2 cellular contexts compared by ENCODE assay signal in the genomic region with DNA sequence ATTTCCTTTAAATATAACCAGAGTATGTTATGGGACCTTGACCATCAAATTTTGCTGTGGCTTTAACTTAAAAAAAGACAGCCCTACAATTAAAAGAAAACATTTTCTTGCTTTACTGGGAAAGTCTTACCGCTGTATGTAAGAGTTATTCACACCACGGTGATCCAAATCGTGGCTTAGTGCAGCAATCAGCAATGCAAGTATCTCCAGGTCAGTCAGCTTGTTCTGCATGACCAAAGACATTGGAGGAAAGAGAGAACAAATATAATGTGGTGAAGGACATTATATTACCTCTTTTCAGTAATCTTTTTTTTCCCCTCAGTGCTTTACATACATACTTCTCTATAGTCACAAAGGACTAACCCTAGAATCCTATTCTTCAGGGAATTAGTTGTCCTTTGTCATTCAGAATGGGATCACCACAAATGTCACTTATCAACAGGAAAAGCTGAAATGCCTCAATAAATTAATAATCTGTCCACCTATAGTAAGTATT.
TF ChIP-seq lines count a peak whose summit lies in the region.

No MANE protein-coding gene starts in this region.

TF ChIP-seq in GM23338, 12 proteins besides CTCF, POLR2A, EP300 and RAD21:
- no peak for TF ChIP-seq JUNB (IDR thresholded peaks at IDR 0.05; ENCODE audit: unreplicated experiment)
- TF ChIP-seq, protein P1, sequence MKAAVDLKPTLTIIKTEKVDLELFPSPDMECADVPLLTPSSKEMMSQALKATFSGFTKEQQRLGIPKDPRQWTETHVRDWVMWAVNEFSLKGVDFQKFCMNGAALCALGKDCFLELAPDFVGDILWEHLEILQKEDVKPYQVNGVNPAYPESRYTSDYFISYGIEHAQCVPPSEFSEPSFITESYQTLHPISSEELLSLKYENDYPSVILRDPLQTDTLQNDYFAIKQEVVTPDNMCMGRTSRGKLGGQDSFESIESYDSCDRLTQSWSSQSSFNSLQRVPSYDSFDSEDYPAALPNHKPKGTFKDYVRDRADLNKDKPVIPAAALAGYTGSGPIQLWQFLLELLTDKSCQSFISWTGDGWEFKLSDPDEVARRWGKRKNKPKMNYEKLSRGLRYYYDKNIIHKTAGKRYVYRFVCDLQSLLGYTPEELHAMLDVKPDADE (IDR thresholded peaks at IDR 0.05): no peak
- no peak for TF ChIP-seq ZNF114 (CRISPR knock-in tag; IDR thresholded peaks at IDR 0.05)

TF ChIP-seq in H1, 55 proteins besides CTCF, POLR2A, EP300 and RAD21:
- TF ChIP-seq YY1 (IDR thresholded peaks at IDR 0.05; ENCODE audit: low read depth, low read length) (no peak), CHD2 (IDR thresholded peaks at IDR 0.05; ENCODE audit: low read length) (no peak), TEAD4 (IDR thresholded peaks at IDR 0.05; ENCODE audit: low read depth, low read length) (no peak), HDAC6 (IDR thresholded peaks at IDR 0.05; ENCODE audit: low read depth, low read length) (no peak), SIX5 (IDR thresholded peaks at IDR 0.05; ENCODE audit: low read depth, low read length) (no peak), SIN3A (conservative IDR thresholded peaks at IDR 0.05 in 1 of 2, IDR thresholded peaks at IDR 0.05 in 1 of 2; ENCODE audit: low read depth in 1 of 2, low read length in 2 of 2) (no peak), RFX5 (IDR thresholded peaks at IDR 0.05; ENCODE audit: borderline replicate concordance, low read depth, low read length) (no peak), SP1 (IDR thresholded peaks at IDR 0.05; ENCODE audit: low read depth, low read length) (no peak), NRF1 (IDR thresholded peaks at IDR 0.05; ENCODE audit: low read depth, low read length) (no peak), KDM4A (IDR thresholded peaks at IDR 0.05; ENCODE audit: low read depth, low read length, severe bottlenecking) (no peak), TAF7 (optimal IDR thresholded peaks at IDR 0.05; ENCODE audit: borderline replicate concordance, low read depth, low read length) (no peak), RXRA (IDR thresholded peaks at IDR 0.05; ENCODE audit: insufficient read depth, low read depth, low read length) (no peak), RNF2 (IDR thresholded peaks at IDR 0.05; ENCODE audit: borderline replicate concordance, low read depth, low read length, missing control alignments, poor library complexity, severe bottlenecking) (no peak)
- TF ChIP-seq, protein P2, sequence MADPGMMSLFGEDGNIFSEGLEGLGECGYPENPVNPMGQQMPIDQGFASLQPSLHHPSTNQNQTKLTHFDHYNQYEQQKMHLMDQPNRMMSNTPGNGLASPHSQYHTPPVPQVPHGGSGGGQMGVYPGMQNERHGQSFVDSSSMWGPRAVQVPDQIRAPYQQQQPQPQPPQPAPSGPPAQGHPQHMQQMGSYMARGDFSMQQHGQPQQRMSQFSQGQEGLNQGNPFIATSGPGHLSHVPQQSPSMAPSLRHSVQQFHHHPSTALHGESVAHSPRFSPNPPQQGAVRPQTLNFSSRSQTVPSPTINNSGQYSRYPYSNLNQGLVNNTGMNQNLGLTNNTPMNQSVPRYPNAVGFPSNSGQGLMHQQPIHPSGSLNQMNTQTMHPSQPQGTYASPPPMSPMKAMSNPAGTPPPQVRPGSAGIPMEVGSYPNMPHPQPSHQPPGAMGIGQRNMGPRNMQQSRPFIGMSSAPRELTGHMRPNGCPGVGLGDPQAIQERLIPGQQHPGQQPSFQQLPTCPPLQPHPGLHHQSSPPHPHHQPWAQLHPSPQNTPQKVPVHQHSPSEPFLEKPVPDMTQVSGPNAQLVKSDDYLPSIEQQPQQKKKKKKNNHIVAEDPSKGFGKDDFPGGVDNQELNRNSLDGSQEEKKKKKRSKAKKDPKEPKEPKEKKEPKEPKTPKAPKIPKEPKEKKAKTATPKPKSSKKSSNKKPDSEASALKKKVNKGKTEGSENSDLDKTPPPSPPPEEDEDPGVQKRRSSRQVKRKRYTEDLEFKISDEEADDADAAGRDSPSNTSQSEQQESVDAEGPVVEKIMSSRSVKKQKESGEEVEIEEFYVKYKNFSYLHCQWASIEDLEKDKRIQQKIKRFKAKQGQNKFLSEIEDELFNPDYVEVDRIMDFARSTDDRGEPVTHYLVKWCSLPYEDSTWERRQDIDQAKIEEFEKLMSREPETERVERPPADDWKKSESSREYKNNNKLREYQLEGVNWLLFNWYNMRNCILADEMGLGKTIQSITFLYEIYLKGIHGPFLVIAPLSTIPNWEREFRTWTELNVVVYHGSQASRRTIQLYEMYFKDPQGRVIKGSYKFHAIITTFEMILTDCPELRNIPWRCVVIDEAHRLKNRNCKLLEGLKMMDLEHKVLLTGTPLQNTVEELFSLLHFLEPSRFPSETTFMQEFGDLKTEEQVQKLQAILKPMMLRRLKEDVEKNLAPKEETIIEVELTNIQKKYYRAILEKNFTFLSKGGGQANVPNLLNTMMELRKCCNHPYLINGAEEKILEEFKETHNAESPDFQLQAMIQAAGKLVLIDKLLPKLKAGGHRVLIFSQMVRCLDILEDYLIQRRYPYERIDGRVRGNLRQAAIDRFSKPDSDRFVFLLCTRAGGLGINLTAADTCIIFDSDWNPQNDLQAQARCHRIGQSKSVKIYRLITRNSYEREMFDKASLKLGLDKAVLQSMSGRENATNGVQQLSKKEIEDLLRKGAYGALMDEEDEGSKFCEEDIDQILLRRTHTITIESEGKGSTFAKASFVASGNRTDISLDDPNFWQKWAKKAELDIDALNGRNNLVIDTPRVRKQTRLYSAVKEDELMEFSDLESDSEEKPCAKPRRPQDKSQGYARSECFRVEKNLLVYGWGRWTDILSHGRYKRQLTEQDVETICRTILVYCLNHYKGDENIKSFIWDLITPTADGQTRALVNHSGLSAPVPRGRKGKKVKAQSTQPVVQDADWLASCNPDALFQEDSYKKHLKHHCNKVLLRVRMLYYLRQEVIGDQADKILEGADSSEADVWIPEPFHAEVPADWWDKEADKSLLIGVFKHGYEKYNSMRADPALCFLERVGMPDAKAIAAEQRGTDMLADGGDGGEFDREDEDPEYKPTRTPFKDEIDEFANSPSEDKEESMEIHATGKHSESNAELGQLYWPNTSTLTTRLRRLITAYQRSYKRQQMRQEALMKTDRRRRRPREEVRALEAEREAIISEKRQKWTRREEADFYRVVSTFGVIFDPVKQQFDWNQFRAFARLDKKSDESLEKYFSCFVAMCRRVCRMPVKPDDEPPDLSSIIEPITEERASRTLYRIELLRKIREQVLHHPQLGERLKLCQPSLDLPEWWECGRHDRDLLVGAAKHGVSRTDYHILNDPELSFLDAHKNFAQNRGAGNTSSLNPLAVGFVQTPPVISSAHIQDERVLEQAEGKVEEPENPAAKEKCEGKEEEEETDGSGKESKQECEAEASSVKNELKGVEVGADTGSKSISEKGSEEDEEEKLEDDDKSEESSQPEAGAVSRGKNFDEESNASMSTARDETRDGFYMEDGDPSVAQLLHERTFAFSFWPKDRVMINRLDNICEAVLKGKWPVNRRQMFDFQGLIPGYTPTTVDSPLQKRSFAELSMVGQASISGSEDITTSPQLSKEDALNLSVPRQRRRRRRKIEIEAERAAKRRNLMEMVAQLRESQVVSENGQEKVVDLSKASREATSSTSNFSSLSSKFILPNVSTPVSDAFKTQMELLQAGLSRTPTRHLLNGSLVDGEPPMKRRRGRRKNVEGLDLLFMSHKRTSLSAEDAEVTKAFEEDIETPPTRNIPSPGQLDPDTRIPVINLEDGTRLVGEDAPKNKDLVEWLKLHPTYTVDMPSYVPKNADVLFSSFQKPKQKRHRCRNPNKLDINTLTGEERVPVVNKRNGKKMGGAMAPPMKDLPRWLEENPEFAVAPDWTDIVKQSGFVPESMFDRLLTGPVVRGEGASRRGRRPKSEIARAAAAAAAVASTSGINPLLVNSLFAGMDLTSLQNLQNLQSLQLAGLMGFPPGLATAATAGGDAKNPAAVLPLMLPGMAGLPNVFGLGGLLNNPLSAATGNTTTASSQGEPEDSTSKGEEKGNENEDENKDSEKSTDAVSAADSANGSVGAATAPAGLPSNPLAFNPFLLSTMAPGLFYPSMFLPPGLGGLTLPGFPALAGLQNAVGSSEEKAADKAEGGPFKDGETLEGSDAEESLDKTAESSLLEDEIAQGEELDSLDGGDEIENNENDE (IDR thresholded peaks at IDR 0.05; ENCODE audit: insufficient replicate concordance, low read length): no peak
TF ChIP-seq in H1: peak in this region for 0.
